11 cellular contexts compared by ENCODE assay signal in genomic region chr6:1024587-1024986, GRCh38.
DNase-seq lines count a peak whose midpoint lies in the region; ATAC-seq and TF ChIP-seq lines count a peak whose summit lies in the region.
"Had no signal": no experiment of that assay in that cellular context is flagged by ENCODE, and none has a peak within 500 bp of the region (broad histone marks: within the 10 kb centered on the region; RNA-seq: fewer than 3 reads in every experiment).

No MANE protein-coding gene starts in this region.

- H3K27me3 ChIP-seq in SJCRH30 (no peaks in the 10 kb centered on the region), testis (no peaks in the 10 kb centered on the region)

- H3K4me1 ChIP-seq in SJCRH30, result no peaks in the 10 kb centered on the region
- H3K4me1 ChIP-seq in testis, result no peaks in the 10 kb centered on the region

- peak overlapping the region; percentile 14 to 60 (median 32) for H3K27ac Mint-ChIP-seq in nephron

- H3K36me3 ChIP-seq in SJCRH30, result no peaks in the 10 kb centered on the region
- no peaks in the 10 kb centered on the region for H3K36me3 ChIP-seq in testis (ENCODE audit: low read depth, missing control alignments)
- H3K36me3 ChIP-seq: neutrophil had no signal

- intact Hi-C loops in testis (cut with DNase I; ENCODE audit: low total_unique reads), result no loop called here

- peaks cover 10% of the 10 kb centered on the region for H3K9me3 Mint-ChIP-seq in nephron

- peak; percentile 84 for DNase-seq in Daoy (ENCODE audit: low read depth)
- DNase-seq in NB4 (ENCODE audit: low read depth), result peak; percentile 86
- DNase-seq in choroid plexus epithelial cell (ENCODE audit: low read depth), result peak; percentile 99
- no peak for DNase-seq in SJCRH30
- no peak for DNase-seq in testis
- DNase-seq in hepatic stellate cell (ENCODE audit: low spot score), result no peak
- DNase-seq: activated effector memory CD4-positive, alpha-beta T cell treated with Interleukin-2 at 50 U/mL for 16 hours; COR-L47 had no signal

- peaks cover 22% of the 10 kb centered on the region for H3K4me1 Mint-ChIP-seq in nephron

- H3K9me3 ChIP-seq in SJCRH30 (replicated peaks) (no peaks in the 10 kb centered on the region), testis (no peaks in the 10 kb centered on the region)
- H3K9me3 ChIP-seq: neutrophil had no signal

- peaks cover 4% of the 10 kb centered on the region for H3K27me3 Mint-ChIP-seq in nephron (ENCODE audit: low read depth)

- ATAC-seq in GM18909 (IDR thresholded peaks at IDR 0.05; ENCODE audit: poor library complexity, unreplicated experiment), result no peak

- TF ChIP-seq POLR2A in NB4 (IDR thresholded peaks at IDR 0.05; ENCODE audit: extremely low read depth, insufficient read length) (no peak), testis (IDR thresholded peaks at IDR 0.05) (no peak)

- H3K4me3 Mint-ChIP-seq in nephron, result no peak overlapping the region

- H3K36me3 Mint-ChIP-seq in nephron (ENCODE audit: low read depth), result peaks cover 3% of the 10 kb centered on the region

- 78 to 81% methylated on average over 9 of the region's 9 CpGs for WGBS in testis, 2 donors

- TF ChIP-seq CTCF in NB4 (IDR thresholded peaks at IDR 0.05; ENCODE audit: low read depth, low read length) (no peak), choroid plexus epithelial cell (conservative IDR thresholded peaks at IDR 0.05; ENCODE audit: low read depth, low read length) (no peak), nephron (IDR thresholded peaks at IDR 0.05; ENCODE audit: unreplicated experiment in 3 of 3) (no peak), testis (IDR thresholded peaks at IDR 0.05) (no peak)

- H3K4me3 ChIP-seq in NB4 (ENCODE audit: low read depth, low read length) (no peak overlapping the region), choroid plexus epithelial cell (ENCODE audit: low read depth, low read length) (no peak overlapping the region), SJCRH30 (no peak overlapping the region), testis (no peak overlapping the region)

- H3K27ac ChIP-seq in SJCRH30 (no peak overlapping the region), testis (no peak overlapping the region)
- H3K27ac ChIP-seq: neutrophil had no signal

Comparison
In these comparisons a context has a peak if more than half of its experiments do, and no peak if none do; other contexts are left out.
1. DNase-seq: peak in Daoy (single experiment), NB4 (single experiment) and choroid plexus epithelial cell (single experiment); none in SJCRH30 (0 of 2), testis (single experiment) and hepatic stellate cell (single experiment).